8 cellular contexts compared by ENCODE assay signal in the genomic region with DNA sequence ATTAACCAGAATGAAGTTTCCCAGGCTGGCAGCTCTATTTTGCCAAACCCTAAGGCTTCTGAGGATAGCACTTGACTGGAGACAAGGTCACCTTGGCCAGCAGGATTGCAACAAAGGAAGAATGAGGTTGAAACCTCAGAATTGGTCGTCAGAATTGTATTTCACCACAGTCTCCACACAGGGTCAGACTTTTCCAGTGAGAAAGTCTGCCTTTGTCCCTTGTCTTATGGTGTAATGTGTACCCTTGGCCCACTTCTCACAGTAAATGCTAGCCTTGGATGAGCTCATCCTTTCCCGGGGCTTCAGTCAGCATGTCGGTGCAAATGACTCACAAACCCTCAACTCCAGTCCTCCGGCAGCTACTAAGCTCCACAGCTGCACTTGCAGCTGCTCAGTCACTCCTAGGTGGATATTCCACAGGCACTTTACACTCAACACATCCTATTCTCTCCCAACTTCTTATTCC. TPM values are rescaled to one million over a fixed set of nuclear protein-coding genes. Genes with fewer than 3 reads are reported as not detected.
DNase-seq lines count a peak whose midpoint lies in the region; ATAC-seq and TF ChIP-seq lines count a peak whose summit lies in the region.

No MANE protein-coding gene starts in this region.

- H3K27me3 ChIP-seq in Panc1 (ENCODE audit: control insufficient read depth, insufficient read depth, low read length), result no peaks in the 10 kb centered on the region
- H3K27me3 ChIP-seq in colonic mucosa, result no peaks in the 10 kb centered on the region
- H3K27me3 ChIP-seq in upper lobe of left lung, result no peaks in the 10 kb centered on the region

- no peak overlapping the region for H3K9ac ChIP-seq in colonic mucosa (ENCODE audit: low read depth in 2 of 2, low read length in 2 of 2)

- WGBS in upper lobe of left lung, 2 donors, result 41 to 48% methylated on average over 3 to 4 of the region's 4 CpGs

- ATAC-seq in Panc1 (peak; percentile 78), upper lobe of left lung (ENCODE audit: low FRiP score in 2 of 2) (peak; percentile 90 to 97)

- no TSS peak for BruUV-seq in Panc1 (replicated peaks; lab: Mats Ljungman, UMichigan)

- H3K27ac ChIP-seq in Panc1 (ENCODE audit: low read length) (no peak overlapping the region), colonic mucosa (peak overlapping the region; percentile 5), upper lobe of left lung (peak overlapping the region in 3 of 4 donors; percentile 35 to 44 (median 39))

- DNase-seq in activated T-cell treated with anti-CD3 and anti-CD28 coated beads for 48 hours (ENCODE audit: low read depth) (peak; percentile 18), Panc1 (ENCODE audit: low read depth, low spot score) (no peak), colonic mucosa (peak; percentile 23), lung microvascular endothelial cell (ENCODE audit: low read depth in 2 of 2) (peak; percentile 88 to 99), upper lobe of left lung (peak in 1 of 2 donors; percentile 87), D341Med (ENCODE audit: low spot score) (no peak), NCI-H524 treated with DMSO at 0.1 percent for 48 hours (lab: John Stamatoyannopoulos, UW) (no peak)
- DNase-seq in activated T-cell treated with anti-CD3 and anti-CD28 coated beads, Interleukin-2, amount 50 U/mL, for 1 hour, result no peak

- in situ Hi-C loops in Panc1 (cut with HindIII; ENCODE audit: low pct_unique_long_range_greater_than_20kb, low sequenced_read_pairs), result no loop called here

- TF ChIP-seq CTCF in Panc1 (IDR thresholded peaks at IDR 0.05), result 0 out of 2 replicates have a peak, but pooled peaks have one; percentile 24
- no peak for TF ChIP-seq CTCF in colonic mucosa (IDR thresholded peaks at IDR 0.05)
- peak in 3 of 6 experiments; percentile 17 to 48 (median 28) for TF ChIP-seq CTCF in upper lobe of left lung (IDR thresholded peaks at IDR 0.05)

- H3K4me3 ChIP-seq in Panc1 (ENCODE audit: low read depth in 2 of 2, low read length in 2 of 2) (no peak overlapping the region), colonic mucosa (no peak overlapping the region), upper lobe of left lung (no peak overlapping the region)

- no peak for TF ChIP-seq POLR2A in upper lobe of left lung (IDR thresholded peaks at IDR 0.05)

- CTCF ChIA-PET in Panc1 (lab: Charles Lee), result interaction anchor here (0.5 to 0.8 kb wide), 2 partner anchors 25 to 107 kb away, joined by 3 read pairs; no protein-coding TSS in a partner anchor

- POLR2A ChIA-PET in Panc1 (lab: Charles Lee), result no interaction called here

- intact Hi-C loops in Panc1 (cut with micrococcal nuclease; ENCODE audit: unreplicated experiment) (loop anchor here (10.0 kb wide), 2 partner anchors 540 to 600 kb away; no protein-coding TSS in a partner anchor), colonic mucosa (cut with DNase I) (loop anchor here (10.0 kb wide), 1 partner anchor 390 kb away; no protein-coding TSS in a partner anchor)

- H3K4me1 ChIP-seq in Panc1 (ENCODE audit: control insufficient read depth, insufficient read depth, low read length) (no peaks in the 10 kb centered on the region), colonic mucosa (no peaks in the 10 kb centered on the region), upper lobe of left lung (peaks cover 0 to 14% (median 9%) of the 10 kb centered on the region in 4 donors)

- H3K36me3 ChIP-seq in Panc1 (ENCODE audit: control insufficient read depth, insufficient read depth, low read length), result peaks cover 2% of the 10 kb centered on the region; the same call in 1 of the 2 replicates
- no peaks in the 10 kb centered on the region for H3K36me3 ChIP-seq in colonic mucosa
- peaks cover 0 to 25% (median 9%) of the 10 kb centered on the region in 4 donors for H3K36me3 ChIP-seq in upper lobe of left lung

- peak in 1 of 4 donors; percentile 76 for TF ChIP-seq EP300 in upper lobe of left lung (IDR thresholded peaks at IDR 0.05)

- no peaks in the 10 kb centered on the region for H3K9me3 ChIP-seq in Panc1 (ENCODE audit: control insufficient read depth, insufficient read depth, low read depth, low read length)
- no peaks in the 10 kb centered on the region for H3K9me3 ChIP-seq in colonic mucosa
- no peaks in the 10 kb centered on the region for H3K9me3 ChIP-seq in upper lobe of left lung

RNA-seq across cellular contexts. Expression of a gene that starts 19.7 kb away (rescaled TPM):
- 154 TPM for total RNA-seq in Panc1 (2021; ENCODE audit: unreplicated experiment)
- polyA plus RNA-seq in Panc1 (2012; ENCODE audit: insufficient read length), result 78.7 TPM
- 100 to 1,000 TPM; 134 to 171 TPM for total RNA-seq in colonic mucosa
- 130 and 141 TPM in 2 replicates for total RNA-seq in lung microvascular endothelial cell
- total RNA-seq in upper lobe of left lung, result 100 to 1,000 TPM in 4 of 6 donors, 10 to 100 TPM in 2; 25.1 to 178 (median 132) TPM

Comparison
In these comparisons a context has a peak if more than half of its experiments do, and no peak if none do; other contexts are left out.
1. DNase-seq: peak in activated T-cell treated with anti-CD3 and anti-CD28 coated beads for 48 hours (single experiment), colonic mucosa (single experiment) and lung microvascular endothelial cell (2 of 2); none in activated T-cell treated with anti-CD3 and anti-CD28 coated beads, Interleukin-2, amount 50 U/mL, for 1 hour (single experiment), Panc1 (single experiment), D341Med (single experiment) and NCI-H524 treated with DMSO at 0.1 percent for 48 hours (single experiment).